Comparison of ENCODE assay signal across 15 cellular contexts in the genomic region with DNA sequence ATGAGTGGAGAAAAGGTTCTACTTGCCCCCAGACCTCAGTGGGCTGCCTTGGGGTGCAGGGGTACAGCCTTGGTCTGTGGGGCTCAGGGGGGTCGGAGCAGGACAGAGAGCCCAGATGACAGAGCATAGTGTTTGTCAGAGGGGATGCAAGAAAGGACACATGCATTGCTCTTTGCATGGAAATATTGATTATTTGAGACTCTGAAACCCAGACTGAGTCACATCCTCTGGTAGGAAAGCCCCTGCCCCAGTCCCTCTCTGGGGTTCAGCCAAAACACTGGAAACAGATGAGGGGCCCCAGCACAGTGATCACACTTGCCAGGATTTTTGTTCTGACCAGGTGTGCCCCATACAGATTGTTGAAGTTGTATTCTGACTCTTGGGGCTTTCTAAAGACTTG.
DNase-seq lines count a peak whose midpoint lies in the region; ATAC-seq lines count a peak whose summit lies in the region.
"Had no signal": no experiment of that assay in that cellular context is flagged by ENCODE, and none has a peak within 500 bp of the region (broad histone marks: within the 10 kb centered on the region; RNA-seq: fewer than 3 reads in every experiment).

No MANE protein-coding gene starts in this region.

- no peaks in the 10 kb centered on the region for H3K9me3 Mint-ChIP-seq in T-cell
- H3K9me3 Mint-ChIP-seq in activated naive CD8-positive, alpha-beta T cell treated with anti-CD3 and anti-CD28 coated beads, Interleukin-2, amount 50 U/mL, for 24 hours, result no peaks in the 10 kb centered on the region

- POLR2A ChIA-PET in T-cell (lab: Charles Lee), result no interaction called here

- no peak overlapping the region for H3K27ac ChIP-seq in caudate nucleus (ENCODE audit: low read depth, low read length)
- H3K27ac ChIP-seq: BLaER1, thoracic aorta had no signal

- CTCF ChIA-PET in T-cell (lab: Charles Lee), result no interaction called here

- peak overlapping the region in 2 of 3 donors; percentile 26 to 80 for H3K4me3 Mint-ChIP-seq in T-cell
- peak overlapping the region; percentile 65 for H3K4me3 Mint-ChIP-seq in activated naive CD8-positive, alpha-beta T cell treated with anti-CD3 and anti-CD28 coated beads, Interleukin-2, amount 50 U/mL, for 24 hours
- H3K4me3 Mint-ChIP-seq: HFFc6 had no signal

- H3K4me1 Mint-ChIP-seq in T-cell, result peaks cover 92 to 97% (median 95%) of the 10 kb centered on the region in 3 donors
- peaks cover 98% of the 10 kb centered on the region for H3K4me1 Mint-ChIP-seq in activated naive CD8-positive, alpha-beta T cell treated with anti-CD3 and anti-CD28 coated beads, Interleukin-2, amount 50 U/mL, for 24 hours

- no peaks in the 10 kb centered on the region for H3K27me3 Mint-ChIP-seq in T-cell
- no peaks in the 10 kb centered on the region for H3K27me3 Mint-ChIP-seq in activated naive CD8-positive, alpha-beta T cell treated with anti-CD3 and anti-CD28 coated beads, Interleukin-2, amount 50 U/mL, for 24 hours

- peak in 2 of 34 experiments; percentile 35 for DNase-seq in T-cell
- peak; percentile 86 for DNase-seq in activated CD8-positive, alpha-beta memory T cell treated with anti-CD3 and anti-CD28 coated beads for 24 hours
- DNase-seq in activated naive CD8-positive, alpha-beta T cell treated with anti-CD3 and anti-CD28 coated beads, Interleukin-2, amount 50 U/mL, for 24 hours, result peak; percentile 70
- peak; percentile 31 for DNase-seq in stimulated activated CD8-positive, alpha-beta memory T cell treated with anti-CD3 and anti-CD28 coated beads, Interleukin-15, amount 100 ng/mL, for 1 hour (ENCODE audit: low read depth)
- no peak for DNase-seq in glomerular visceral epithelial cell (ENCODE audit: extremely low spot score)
- DNase-seq in caudate nucleus (lab: John Stamatoyannopoulos, UW), result no peak
- no peak for DNase-seq in NCI-H1048 (lab: John Stamatoyannopoulos, UW)
- DNase-seq: cerebellar nuclear complex, HFFc6, NCI-H1417, NCI-H524, T1000 had no signal

- no peaks in the 10 kb centered on the region for H3K36me3 Mint-ChIP-seq in T-cell
- H3K36me3 Mint-ChIP-seq in activated naive CD8-positive, alpha-beta T cell treated with anti-CD3 and anti-CD28 coated beads, Interleukin-2, amount 50 U/mL, for 24 hours (ENCODE audit: low read depth), result no peaks in the 10 kb centered on the region

- peak in 1 of 4 experiments; percentile 25 for ATAC-seq in T-cell (replicated peaks in 1 of 4)
- ATAC-seq in activated naive CD8-positive, alpha-beta T cell treated with anti-CD3 and anti-CD28 coated beads, Interleukin-2, amount 50 U/mL, for 24 hours, result peak; percentile 79
- no peak for ATAC-seq in HG03139 (IDR thresholded peaks at IDR 0.05; ENCODE audit: unreplicated experiment)

- peak overlapping the region; percentile 96 to 99 for H3K27ac Mint-ChIP-seq in T-cell
- H3K27ac Mint-ChIP-seq in activated naive CD8-positive, alpha-beta T cell treated with anti-CD3 and anti-CD28 coated beads, Interleukin-2, amount 50 U/mL, for 24 hours, result peak overlapping the region; percentile 98
- H3K27ac Mint-ChIP-seq: HFFc6 had no signal

Comparison
In these comparisons a context has a peak if more than half of its experiments do, and no peak if none do; other contexts are left out.
1. DNase-seq: peak in activated CD8-positive, alpha-beta memory T cell treated with anti-CD3 and anti-CD28 coated beads for 24 hours (single experiment), activated naive CD8-positive, alpha-beta T cell treated with anti-CD3 and anti-CD28 coated beads, Interleukin-2, amount 50 U/mL, for 24 hours (single experiment) and stimulated activated CD8-positive, alpha-beta memory T cell treated with anti-CD3 and anti-CD28 coated beads, Interleukin-15, amount 100 ng/mL, for 1 hour (single experiment); none in glomerular visceral epithelial cell (single experiment), caudate nucleus (0 of 61) and NCI-H1048 (single experiment).